8 cellular contexts compared by ENCODE assay signal in the genomic region with DNA sequence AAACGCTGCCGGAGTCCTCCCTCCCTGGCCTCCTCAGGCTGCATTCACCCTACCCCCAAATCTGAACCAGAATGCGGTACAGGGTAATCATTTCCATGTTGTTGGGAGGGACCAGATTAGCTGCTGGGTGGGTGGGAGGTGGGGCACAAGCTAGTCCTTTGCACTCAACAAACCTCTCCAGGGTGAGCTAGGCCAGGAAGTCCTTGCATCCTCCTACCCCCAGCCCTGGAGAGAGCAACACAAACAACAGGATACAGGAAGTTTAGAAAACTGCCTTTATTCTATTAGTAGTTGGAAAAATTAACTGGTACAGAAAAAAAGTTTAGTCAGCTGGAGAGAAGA. TPM values are rescaled to one million over a fixed set of nuclear protein-coding genes. Genes with fewer than 3 reads are reported as not detected.
DNase-seq lines count a peak whose midpoint lies in the region; ATAC-seq and TF ChIP-seq lines count a peak whose summit lies in the region.

No MANE protein-coding gene starts in this region.

- H3K9me3 Mint-ChIP-seq in natural killer cell treated with Interleukin-12 subunit alpha and Interleukin-12 subunit beta and Interleukin-15 and Interleukin-18, amount 100 ng/mL, for 72 hours: no peaks in the 10 kb centered on the region

- peaks cover 4% of the 10 kb centered on the region for H3K36me3 Mint-ChIP-seq in natural killer cell treated with Interleukin-12 subunit alpha and Interleukin-12 subunit beta and Interleukin-15 and Interleukin-18, amount 100 ng/mL, for 72 hours

- H3K79me2 ChIP-seq in Loucy (ENCODE audit: insufficient read depth, low read length): peaks cover 9% of the 10 kb centered on the region; the same call in 1 of the 2 replicates

- H3K9me2 ChIP-seq in Loucy (replicated peaks; ENCODE audit: low read depth, low read length): no peaks in the 10 kb centered on the region

- H3K27ac Mint-ChIP-seq in natural killer cell treated with Interleukin-12 subunit alpha and Interleukin-12 subunit beta and Interleukin-15 and Interleukin-18, amount 100 ng/mL, for 72 hours: peak overlapping the region; percentile 89 to 92

- peak overlapping the region; percentile 55 for H3K4me2 ChIP-seq in Loucy (ENCODE audit: low read depth, low read length, poor library complexity, severe bottlenecking)

- no peaks in the 10 kb centered on the region for H4K20me1 ChIP-seq in Loucy (ENCODE audit: insufficient read depth, low read length, poor library complexity, severe bottlenecking)

- peaks cover 63% of the 10 kb centered on the region for H3K36me3 ChIP-seq in Loucy (ENCODE audit: insufficient read depth, low read length)

- H3F3A ChIP-seq in Loucy (ENCODE audit: low read depth): peaks cover 6% of the 10 kb centered on the region; the same call in 1 of the 2 replicates

- peaks cover 7% of the 10 kb centered on the region for H3K4me1 ChIP-seq in Loucy (ENCODE audit: insufficient read depth, low read length, poor library complexity, severe bottlenecking)

- peak overlapping the region; percentile 87 to 95 for H3K27ac ChIP-seq in coronary artery

- H3K27me3 ChIP-seq in Loucy (ENCODE audit: insufficient read depth, low read length, poor library complexity, severe bottlenecking): no peaks in the 10 kb centered on the region

- H3K9ac ChIP-seq in Loucy (ENCODE audit: low read depth, low read length, poor library complexity, severe bottlenecking): peak overlapping the region; percentile 81

- peaks cover 14 to 17% of the 10 kb centered on the region in 2 donors for H3K4me1 Mint-ChIP-seq in natural killer cell treated with Interleukin-12 subunit alpha and Interleukin-12 subunit beta and Interleukin-15 and Interleukin-18, amount 100 ng/mL, for 72 hours (ENCODE audit: low read depth in 2 of 2)

- no peak overlapping the region for H2AFZ ChIP-seq in Loucy (ENCODE audit: low read length)

- no peaks in the 10 kb centered on the region for H3K9me3 ChIP-seq in Loucy (ENCODE audit: insufficient read depth, low read depth, low read length)

- peak overlapping the region; percentile 96 for H3K4me3 Mint-ChIP-seq in natural killer cell treated with Interleukin-12 subunit alpha and Interleukin-12 subunit beta and Interleukin-15 and Interleukin-18, amount 100 ng/mL, for 72 hours

- H3K27me3 Mint-ChIP-seq in natural killer cell treated with Interleukin-12 subunit alpha and Interleukin-12 subunit beta and Interleukin-15 and Interleukin-18, amount 100 ng/mL, for 72 hours: no peaks in the 10 kb centered on the region

- TF ChIP-seq CTCF in Loucy (conservative IDR thresholded peaks at IDR 0.05; ENCODE audit: low read length): no peak
- TF ChIP-seq CTCF in coronary artery (IDR thresholded peaks at IDR 0.05): no peak

- H3K4me3 ChIP-seq in Loucy (ENCODE audit: low read length, poor library complexity, severe bottlenecking) (peak overlapping the region; percentile 75), coronary artery (peak overlapping the region; percentile 85)

- DNase-seq in coronary artery (ENCODE audit: low spot score) (no peak), GM19238 (ENCODE audit: insufficient read length, low spot score) (no peak)
- DNase-seq in natural killer cell treated with Interleukin-12 subunit alpha and Interleukin-12 subunit beta and Interleukin-15 and Interleukin-18, amount 100 ng/mL, for 72 hours (ENCODE audit: low spot score): no peak
- no peak for DNase-seq in effector CD4-positive, alpha-beta T cell

- ATAC-seq in GM19463 (IDR thresholded peaks at IDR 0.05; ENCODE audit: unreplicated experiment) (peak; percentile 16), HG03442 (IDR thresholded peaks at IDR 0.05; ENCODE audit: unreplicated experiment) (no peak), GM18870 (IDR thresholded peaks at IDR 0.05; ENCODE audit: unreplicated experiment) (no peak)
- ATAC-seq in natural killer cell treated with Interleukin-12 subunit alpha and Interleukin-12 subunit beta and Interleukin-15 and Interleukin-18, amount 100 ng/mL, for 72 hours: no peak

RNA-seq across cellular contexts. Expression of a gene that starts 0.7 kb away (rescaled TPM):
- total RNA-seq in natural killer cell treated with Interleukin-12 subunit alpha and Interleukin-12 subunit beta and Interleukin-15 and Interleukin-18, amount 100 ng/mL, for 72 hours: 100 to 1,000 TPM in 1 of 2 donors, 10 to 100 TPM in 1; 95.4 to 107 TPM

RNA-seq across cellular contexts. Expression of a gene that starts 19.0 kb away (rescaled TPM):
- total RNA-seq in natural killer cell treated with Interleukin-12 subunit alpha and Interleukin-12 subunit beta and Interleukin-15 and Interleukin-18, amount 100 ng/mL, for 72 hours: 100 to 1,000 TPM in 1 of 2 donors, 10 to 100 TPM in 1; 90.9 to 105 TPM

RNA-seq across cellular contexts. Expression of a gene that starts 52.9 kb away (rescaled TPM):
- 100 to 1,000 TPM; 436 to 448 TPM for total RNA-seq in natural killer cell treated with Interleukin-12 subunit alpha and Interleukin-12 subunit beta and Interleukin-15 and Interleukin-18, amount 100 ng/mL, for 72 hours

RNA-seq across cellular contexts. Expression of a gene that starts 53.4 kb away (rescaled TPM):
- 10 to 100 TPM; 20.5 to 21.1 TPM for total RNA-seq in natural killer cell treated with Interleukin-12 subunit alpha and Interleukin-12 subunit beta and Interleukin-15 and Interleukin-18, amount 100 ng/mL, for 72 hours
